Comparison of ENCODE assay signal across 19 cellular contexts in the genomic region with DNA sequence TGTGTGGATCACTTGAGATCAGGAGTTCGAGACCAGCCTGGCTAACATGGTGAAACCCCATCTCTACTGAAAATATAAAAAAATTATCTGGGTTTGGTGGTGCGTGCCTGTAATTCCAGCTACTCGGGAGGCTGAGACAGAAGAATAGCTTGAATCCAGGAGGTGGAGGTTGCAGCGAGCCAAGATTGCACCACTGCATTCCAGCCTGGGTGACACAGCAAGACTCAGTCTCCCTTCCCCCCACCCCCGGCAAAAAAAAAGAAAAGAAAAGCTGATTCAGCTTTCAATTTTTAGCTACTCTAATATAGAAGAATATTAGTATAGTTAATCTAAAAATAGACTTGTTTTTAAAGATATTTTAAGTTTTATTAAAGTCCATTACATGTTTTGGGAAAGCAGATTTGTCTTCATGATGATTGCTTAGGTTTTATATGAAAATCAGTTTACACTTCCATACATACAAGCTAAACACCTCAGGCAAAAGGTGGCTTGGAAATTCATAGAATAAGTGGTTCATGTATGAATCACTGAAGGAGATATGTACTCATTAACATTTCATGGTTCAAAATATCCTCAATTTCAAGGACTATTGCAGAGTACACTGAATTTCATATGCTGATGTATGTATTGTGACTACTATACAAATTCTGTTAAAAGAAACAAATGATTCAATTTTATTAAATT.
DNase-seq lines count a peak whose midpoint lies in the region; ATAC-seq and TF ChIP-seq lines count a peak whose summit lies in the region.
"Had no signal": no experiment of that assay in that cellular context is flagged by ENCODE, and none has a peak within 500 bp of the region (broad histone marks: within the 10 kb centered on the region; RNA-seq: fewer than 3 reads in every experiment).

No MANE protein-coding gene starts in this region.

- no peak overlapping the region for H3K4me3 Mint-ChIP-seq in mesothelial cell of epicardium
- H3K4me3 Mint-ChIP-seq: CD8-positive, alpha-beta T cell had no signal

- no peaks in the 10 kb centered on the region for H3K9me3 Mint-ChIP-seq in mesothelial cell of epicardium
- H3K9me3 Mint-ChIP-seq: CD8-positive, alpha-beta T cell had no signal

- in situ Hi-C loops in brain microvascular endothelial cell (cut with HindIII; ENCODE audit: low pct_ligation_motif_present, low sequenced_read_pairs), result no loop called here

- H3K4me3 ChIP-seq in brain microvascular endothelial cell (ENCODE audit: low read depth, low read length) (no peak overlapping the region), fibroblast of pulmonary artery (replicated peaks; ENCODE audit: low read depth, low read length) (no peak overlapping the region)
- H3K4me3 ChIP-seq: GM12878, MG63, SK-N-MC had no signal

- H3K27ac Mint-ChIP-seq in mesothelial cell of epicardium, result no peak overlapping the region
- H3K27ac Mint-ChIP-seq: CD8-positive, alpha-beta T cell had no signal

- no peaks in the 10 kb centered on the region for H3K4me1 Mint-ChIP-seq in mesothelial cell of epicardium

- H3K27me3 ChIP-seq in brain microvascular endothelial cell (replicated peaks), result no peaks in the 10 kb centered on the region
- H3K27me3 ChIP-seq: BE2C, MG63 had no signal

- peak; percentile 13 for DNase-seq in HCEC 1CT
- peak; percentile 54 for DNase-seq in brain microvascular endothelial cell
- peak; percentile 27 for DNase-seq in fibroblast of pulmonary artery (ENCODE audit: low read depth)
- no peak for DNase-seq in SW480 (ENCODE audit: low spot score)
- no peak for DNase-seq in mesothelial cell of epicardium (ENCODE audit: low spot score in 2 of 2, unreplicated experiment in 2 of 2)
- no peak for DNase-seq in germinal center (ENCODE audit: low spot score)
- DNase-seq: BE2C; CD8-positive, alpha-beta T cell; MG63; NCI-H1092 treated with DMSO at 0.1 percent for 48 hours; NCI-H2107; NCI-H2227 treated with DMSO at 0.1 percent for 48 hours; NCI-H524 had no signal

- H3K27me3 Mint-ChIP-seq in mesothelial cell of epicardium (ENCODE audit: low read depth), result no peaks in the 10 kb centered on the region

- no peak for TF ChIP-seq CTCF in brain microvascular endothelial cell (IDR thresholded peaks at IDR 0.05; ENCODE audit: low read depth, low read length, missing control alignments)
- no peak for TF ChIP-seq CTCF in fibroblast of pulmonary artery (IDR thresholded peaks at IDR 0.05; ENCODE audit: low read length, missing control alignments)
- no peak for TF ChIP-seq CTCF in mesothelial cell of epicardium (IDR thresholded peaks at IDR 0.05; ENCODE audit: unreplicated experiment)

- ATAC-seq in HG03196 (IDR thresholded peaks at IDR 0.05; ENCODE audit: unreplicated experiment), result no peak
- ATAC-seq: CD8-positive, alpha-beta T cell; GM12878; HepG2; Panc1 had no signal

- H3K36me3 Mint-ChIP-seq in mesothelial cell of epicardium, result peaks cover 8% of the 10 kb centered on the region

- H3K36me3 ChIP-seq in brain microvascular endothelial cell (replicated peaks), result no peaks in the 10 kb centered on the region
- H3K36me3 ChIP-seq: BE2C, MG63 had no signal

- no peak overlapping the region for H3K27ac ChIP-seq in brain microvascular endothelial cell
- H3K27ac ChIP-seq: KMS-11, SK-N-MC had no signal

Comparison
In these comparisons a context has a peak if more than half of its experiments do, and no peak if none do; other contexts are left out.
1. DNase-seq: peak in HCEC 1CT (single experiment), brain microvascular endothelial cell (single experiment) and fibroblast of pulmonary artery (single experiment); none in SW480 (single experiment), mesothelial cell of epicardium (0 of 2) and germinal center (single experiment).